In the genomic region with DNA sequence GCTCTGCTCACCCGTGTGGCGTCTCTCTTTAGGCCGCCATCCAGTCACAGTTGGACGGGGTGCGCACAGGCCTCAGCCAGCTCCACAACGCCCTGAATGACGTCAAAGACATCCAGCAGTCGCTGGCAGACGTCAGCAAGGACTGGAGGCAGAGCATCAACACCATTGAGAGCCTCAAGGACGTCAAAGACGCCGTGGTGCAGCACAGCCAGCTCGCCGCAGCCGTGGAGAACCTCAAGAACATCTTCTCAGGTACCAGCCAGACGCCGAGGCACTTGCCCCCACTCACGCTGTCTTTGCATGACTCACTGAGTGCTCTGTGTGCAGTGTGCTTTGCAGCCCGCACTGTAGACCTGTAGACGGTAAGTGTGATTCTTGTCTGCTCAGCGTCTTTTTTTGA, we compare ENCODE assay signal across 17 cellular contexts. TPM values are rescaled to one million over a fixed set of nuclear protein-coding genes. Genes with fewer than 3 reads are reported as not detected.
DNase-seq lines count a peak whose midpoint lies in the region; ATAC-seq and TF ChIP-seq lines count a peak whose summit lies in the region.
"Had no signal": no experiment of that assay in that cellular context is flagged by ENCODE, and none has a peak within 500 bp of the region (broad histone marks: within the 10 kb centered on the region; RNA-seq: fewer than 3 reads in every experiment).

No MANE protein-coding gene starts in this region.

- peaks cover 38% of the 10 kb centered on the region for H3K4me1 Mint-ChIP-seq in CD14-positive monocyte

- H3K36me3 ChIP-seq in Peyer's patch: peaks cover 0 to 63% (median 0%) of the 10 kb centered on the region in 3 donors
- H3K36me3 ChIP-seq: ovary had no signal

- intact Hi-C loops in CD14-positive monocyte (cut with micrococcal nuclease): loop anchor here (5.0 to 10.0 kb wide), 5 partner anchors 97 to 457 kb away; partner anchors contain the start of genes CEP72 (in 2 of the 2) and PDCD6 (in 1 of the 2)
- intact Hi-C loops in cardiac septum (cut with DNase I): no loop called here
- intact Hi-C loops in posterior vena cava (cut with DNase I): no loop called here

- H3K4me3 ChIP-seq in Peyer's patch: no peak overlapping the region
- H3K4me3 ChIP-seq: colonic mucosa, ovary, thyroid gland had no signal

- peaks cover 0 to 8% (median 0%) of the 10 kb centered on the region in 4 donors for H3K9me3 ChIP-seq in Peyer's patch
- H3K9me3 ChIP-seq: colonic mucosa, thyroid gland had no signal

- H3K27me3 Mint-ChIP-seq in CD14-positive monocyte (ENCODE audit: low read depth in 3 of 3): peaks cover 0 to 2% (median 0%) of the 10 kb centered on the region in 3 donors
- H3K27me3 Mint-ChIP-seq: T-cell had no signal

- peaks cover 7 to 16% (median 10%) of the 10 kb centered on the region in 7 donors for H3K9me3 Mint-ChIP-seq in CD14-positive monocyte

- ATAC-seq in HG03139 (IDR thresholded peaks at IDR 0.05; ENCODE audit: unreplicated experiment): no peak
- no peak for ATAC-seq in HG02970 (IDR thresholded peaks at IDR 0.05; ENCODE audit: low FRiP score, unreplicated experiment)

- no peaks in the 10 kb centered on the region for H3K27me3 ChIP-seq in Peyer's patch
- H3K27me3 ChIP-seq: colonic mucosa, ovary, thyroid gland had no signal

- H3K36me3 Mint-ChIP-seq in CD14-positive monocyte: peaks cover 58 to 78% of the 10 kb centered on the region in 2 donors

- peak; percentile 9 for DNase-seq in CD14-positive monocyte (ENCODE audit: low spot score)
- peak in 2 of 3 donors; percentile 33 to 35 for DNase-seq in Peyer's patch
- peak; percentile 57 for DNase-seq in cardiac septum (ENCODE audit: low spot score)
- DNase-seq in posterior vena cava (ENCODE audit: low spot score): peak; percentile 79
- no peak for DNase-seq in activated CD4-positive, alpha-beta T cell treated with anti-CD3 and anti-CD28 coated beads, Interleukin-2, amount 50 U/mL, for 4 hours
- DNase-seq: activated CD8-positive, alpha-beta memory T cell treated with anti-CD3 and anti-CD28 coated beads, Interleukin-2, amount 50 U/mL, for 48 hours; activated gamma-delta T cell treated with Interleukin-2 at 50 U/mL for 16 hours; CD8-positive, alpha-beta T cell; colonic mucosa; DMS79; SIG-M5; thyroid gland had no signal

- peaks cover 0 to 14% (median 10%) of the 10 kb centered on the region in 4 donors for H3K4me1 ChIP-seq in Peyer's patch
- H3K4me1 ChIP-seq: colonic mucosa had no signal

- TF ChIP-seq CTCF in CD14-positive monocyte (IDR thresholded peaks at IDR 0.05) (no peak), Peyer's patch (IDR thresholded peaks at IDR 0.05) (no peak)

- TF ChIP-seq POLR2A in Peyer's patch (IDR thresholded peaks at IDR 0.05): no peak

- H3K4me3 Mint-ChIP-seq in CD14-positive monocyte: no peak overlapping the region
- H3K4me3 Mint-ChIP-seq: CD8-positive, alpha-beta T cell; immature natural killer cell; T-cell had no signal

- H3K27ac Mint-ChIP-seq in CD14-positive monocyte: peak overlapping the region; percentile 87 to 95 (median 93)
- H3K27ac Mint-ChIP-seq: CD8-positive, alpha-beta T cell had no signal

- H3K27ac ChIP-seq in Peyer's patch: no peak overlapping the region
- H3K27ac ChIP-seq: colonic mucosa, ovary, thyroid gland had no signal

RNA-seq across cellular contexts. Expression of gene EXOC3, which starts 4.5 kb away (rescaled TPM):
- 10 to 100 TPM; 33.2 to 53.8 TPM for polyA plus RNA-seq in CD14-positive monocyte
- total RNA-seq in Peyer's patch: 100 to 1,000 TPM in 3 of 4 donors, 10 to 100 TPM in 1; 74.3 to 201 (median 141) TPM
- total RNA-seq in cardiac septum: 42.9 TPM
- total RNA-seq in posterior vena cava: 10 to 100 TPM; 52.6 to 54.2 TPM

Comparison
In these comparisons a context has a peak if more than half of its experiments do, and no peak if none do; other contexts are left out.
1. DNase-seq: peak in CD14-positive monocyte (single experiment), Peyer's patch (2 of 3), cardiac septum (single experiment) and posterior vena cava (single experiment); none in activated CD4-positive, alpha-beta T cell treated with anti-CD3 and anti-CD28 coated beads, Interleukin-2, amount 50 U/mL, for 4 hours (0 of 2).
2. intact Hi-C loops: an anchor here in CD14-positive monocyte (5.0 to 10.0 kb wide); none called in cardiac septum and posterior vena cava.